In the genomic region with DNA sequence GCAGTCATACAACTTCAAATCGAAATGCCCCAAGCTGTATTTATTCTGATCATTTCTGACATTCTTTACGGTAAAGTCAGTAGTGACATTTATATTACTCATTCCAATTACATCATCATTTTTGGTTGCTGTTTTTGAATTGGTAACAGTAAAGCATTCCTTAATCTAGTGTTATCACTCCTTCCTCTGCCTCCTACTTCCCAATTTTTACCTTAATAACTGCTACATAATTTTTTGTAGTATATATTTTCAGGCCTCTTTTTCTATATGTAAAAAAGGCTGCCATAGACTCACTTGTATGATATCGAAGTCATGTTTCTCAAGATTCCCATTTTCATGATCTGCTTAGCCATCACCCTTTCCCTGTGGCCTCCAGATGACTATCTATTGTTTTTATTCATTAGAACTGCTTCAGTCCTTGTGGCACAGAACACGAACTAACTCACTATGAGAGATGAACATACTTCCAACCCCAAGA, we compare ENCODE assay signal across 9 cellular contexts.
DNase-seq lines count a peak whose midpoint lies in the region; ATAC-seq, FAIRE-seq and TF ChIP-seq lines count a peak whose summit lies in the region.
"Had no signal": no experiment of that assay in that cellular context is flagged by ENCODE, and none has a peak within 500 bp of the region (broad histone marks: within the 10 kb centered on the region; RNA-seq: fewer than 3 reads in every experiment).

No MANE protein-coding gene starts in this region.

- POLR2A ChIA-PET in A549 (lab: Yijun Ruan, JAX) (no interaction called here), HEK293 (lab: Yijun Ruan, JAX) (interaction anchor here (0.6 kb wide), 1 partner anchor 11 kb away, joined by 3 read pairs; no protein-coding TSS in a partner anchor)

- WGBS in A549 (ENCODE audit: missing lambda C conversion rate): 6% methylated on average over 4 of the region's 4 CpGs
- 61 to 73% (median 67%) methylated on average over 4 of the region's 4 CpGs for WGBS in ovary, 3 donors

- peak overlapping the region; percentile 94 for H3K4me2 ChIP-seq in A549

- H3K9me3 Mint-ChIP-seq in activated naive CD8-positive, alpha-beta T cell treated with anti-CD3 and anti-CD28 coated beads for 36 hours: no peaks in the 10 kb centered on the region

- peaks cover 52% of the 10 kb centered on the region for H3K4me1 Mint-ChIP-seq in activated naive CD8-positive, alpha-beta T cell treated with anti-CD3 and anti-CD28 coated beads for 36 hours

- no peaks in the 10 kb centered on the region for H3K27me3 Mint-ChIP-seq in activated naive CD8-positive, alpha-beta T cell treated with anti-CD3 and anti-CD28 coated beads for 36 hours

- DNase-seq in A549 (ENCODE audit: low read depth in 1 of 2, low spot score in 1 of 2) (peak in 1 of 2 experiments; percentile 57), kidney tubule cell (ENCODE audit: low spot score) (peak; percentile 90), ovary (no peak), GF-D8 (lab: John Stamatoyannopoulos, UW) (no peak), substantia nigra (lab: John Stamatoyannopoulos, UW) (no peak), activated gamma-delta T cell (lab: John Stamatoyannopoulos, UW) (no peak)
- no peak for DNase-seq in activated naive CD8-positive, alpha-beta T cell treated with anti-CD3 and anti-CD28 coated beads for 36 hours

- intact Hi-C loops in ovary (cut with DNase I): loop anchor here in 1 of 4 donors (10.0 kb wide), 1 partner anchor 137 kb away; no protein-coding TSS in a partner anchor

- no peak for TF ChIP-seq POLR2A in A549 (IDR thresholded peaks at IDR 0.05; ENCODE audit: low read length)
- no peak for TF ChIP-seq POLR2A in ovary (IDR thresholded peaks at IDR 0.05)

- peak overlapping the region; percentile 32 for H3K27ac Mint-ChIP-seq in activated naive CD8-positive, alpha-beta T cell treated with anti-CD3 and anti-CD28 coated beads for 36 hours

- H3K4me1 ChIP-seq in A549 (peaks cover 65% of the 10 kb centered on the region), HEK293 (ENCODE audit: control insufficient read depth, insufficient read depth, low read length) (peaks cover 15% of the 10 kb centered on the region; the same call in 1 of the 2 replicates), ovary (ENCODE audit: insufficient read depth) (peaks cover 3% of the 10 kb centered on the region)

- ATAC-seq in A549: peak; percentile 59 to 62; a peak in 3 of 6 replicates

- H3K27ac ChIP-seq in A549 (peak overlapping the region; percentile 93 to 100), HEK293 (ENCODE audit: extremely low read depth, low read depth, low read length) (no peak overlapping the region), ovary (no peak overlapping the region), substantia nigra (ENCODE audit: low read depth, low read length, poor library complexity, severe bottlenecking) (no peak overlapping the region)
- H3K27ac ChIP-seq: cardiac muscle cell had no signal

- H3K36me3 Mint-ChIP-seq in activated naive CD8-positive, alpha-beta T cell treated with anti-CD3 and anti-CD28 coated beads for 36 hours: peaks cover 27% of the 10 kb centered on the region

- no peak for TF ChIP-seq RAD21 in A549 (conservative IDR thresholded peaks at IDR 0.05 in 1 of 2, IDR thresholded peaks at IDR 0.05 in 1 of 2)

- H3K36me3 ChIP-seq in HEK293 (ENCODE audit: control insufficient read depth in 2 of 2, insufficient read depth in 1 of 2, low read length in 2 of 2) (peaks cover 7 to 20% of the 10 kb centered on the region in 2 experiments), ovary (no peaks in the 10 kb centered on the region)
- H3K36me3 ChIP-seq: cardiac muscle cell had no signal

- CTCF ChIA-PET in A549 (lab: Yijun Ruan, JAX) (interaction anchor here (0.7 to 5.4 kb wide), 2 partner anchors 48 to 136 kb away, joined by 3 to 24 read pairs; no protein-coding TSS in a partner anchor), HEK293 (lab: Yijun Ruan, JAX) (interaction anchor here (0.6 to 2.9 kb wide), 6 partner anchors 25 to 469 kb away, joined by 3 to 13 read pairs (median 4); no protein-coding TSS in a partner anchor)

- FAIRE-seq in A549 (lab: Jason Lieb, UNC): no peak

- peak in 1 of 2 experiments; percentile 21; a peak in 1 of 5 replicates for TF ChIP-seq EP300 in A549 (IDR thresholded peaks at IDR 0.05)
- TF ChIP-seq EP300 in ovary (IDR thresholded peaks at IDR 0.05): no peak

- peaks cover 5% of the 10 kb centered on the region for H3K27me3 ChIP-seq in ovary

- H3K9me3 ChIP-seq in A549: no peaks in the 10 kb centered on the region
- no peaks in the 10 kb centered on the region for H3K9me3 ChIP-seq in HEK293 (ENCODE audit: control insufficient read depth, insufficient read depth, low read depth, low read length)
- H3K9me3 ChIP-seq in ovary: no peaks in the 10 kb centered on the region

- TF ChIP-seq CTCF in A549 (IDR thresholded peaks at IDR 0.05): no peak
- TF ChIP-seq CTCF in HEK293 (tag by site-specific recombination; IDR thresholded peaks at IDR 0.05): no peak
- no peak for TF ChIP-seq CTCF in ovary (IDR thresholded peaks at IDR 0.05)

- no peak overlapping the region for H3K4me3 Mint-ChIP-seq in activated naive CD8-positive, alpha-beta T cell treated with anti-CD3 and anti-CD28 coated beads for 36 hours

- H3K4me3 ChIP-seq in A549: 0 out of 3 replicates have a peak overlapping the region, but pooled peaks have one; percentile 11
- peak overlapping the region; percentile 15 for H3K4me3 ChIP-seq in HEK293 (ENCODE audit: low read depth, low read length)
- no peak overlapping the region for H3K4me3 ChIP-seq in ovary
- H3K4me3 ChIP-seq: cardiac muscle cell had no signal

TF ChIP-seq in A549, 52 proteins besides CTCF, POLR2A, EP300 and RAD21 (continues in another document):
- TF ChIP-seq, protein P1, sequence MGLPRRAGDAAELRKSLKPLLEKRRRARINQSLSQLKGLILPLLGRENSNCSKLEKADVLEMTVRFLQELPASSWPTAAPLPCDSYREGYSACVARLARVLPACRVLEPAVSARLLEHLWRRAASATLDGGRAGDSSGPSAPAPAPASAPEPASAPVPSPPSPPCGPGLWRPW (IDR thresholded peaks at IDR 0.05): no peak
- TF ChIP-seq GATA3 (IDR thresholded peaks at IDR 0.05; ENCODE audit: borderline replicate concordance) (peak; percentile 78; the same call in 1 of the 2 replicates), KDM5A (IDR thresholded peaks at IDR 0.05) (no peak), HDAC2 (IDR thresholded peaks at IDR 0.05) (no peak), ZFP36 (IDR thresholded peaks at IDR 0.05; ENCODE audit: borderline replicate concordance, partially characterized antibody) (no peak), EHF (CRISPR knock-in tag; IDR thresholded peaks at IDR 0.05) (no peak), FOSL2 (IDR thresholded peaks at IDR 0.05) (peak; percentile 84), FOSL2 (CRISPR knock-in tag; IDR thresholded peaks at IDR 0.05) (peak; percentile 90), CEBPB (IDR thresholded peaks at IDR 0.05) (peak in 1 of 2 experiments; percentile 73; a peak in 2 of 4 replicates), TFCP2L1 (CRISPR knock-in tag; IDR thresholded peaks at IDR 0.05) (no peak), MAFK (IDR thresholded peaks at IDR 0.05; ENCODE audit: partially characterized antibody) (no peak), HOXB13 (CRISPR knock-in tag; IDR thresholded peaks at IDR 0.05; ENCODE audit: low read depth) (no peak), BHLHE40 (IDR thresholded peaks at IDR 0.05; ENCODE audit: low read depth, low read length) (no peak), RARB (CRISPR knock-in tag; IDR thresholded peaks at IDR 0.05) (no peak)
- TF ChIP-seq, protein P2, sequence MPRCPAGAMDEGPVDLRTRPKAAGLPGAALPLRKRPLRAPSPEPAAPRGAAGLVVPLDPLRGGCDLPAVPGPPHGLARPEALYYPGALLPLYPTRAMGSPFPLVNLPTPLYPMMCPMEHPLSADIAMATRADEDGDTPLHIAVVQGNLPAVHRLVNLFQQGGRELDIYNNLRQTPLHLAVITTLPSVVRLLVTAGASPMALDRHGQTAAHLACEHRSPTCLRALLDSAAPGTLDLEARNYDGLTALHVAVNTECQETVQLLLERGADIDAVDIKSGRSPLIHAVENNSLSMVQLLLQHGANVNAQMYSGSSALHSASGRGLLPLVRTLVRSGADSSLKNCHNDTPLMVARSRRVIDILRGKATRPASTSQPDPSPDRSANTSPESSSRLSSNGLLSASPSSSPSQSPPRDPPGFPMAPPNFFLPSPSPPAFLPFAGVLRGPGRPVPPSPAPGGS (IDR thresholded peaks at IDR 0.05): no peak

TF ChIP-seq in HEK293, 187 proteins besides CTCF, POLR2A, EP300 and RAD21 (continues in another document):
- TF ChIP-seq, protein P3, sequence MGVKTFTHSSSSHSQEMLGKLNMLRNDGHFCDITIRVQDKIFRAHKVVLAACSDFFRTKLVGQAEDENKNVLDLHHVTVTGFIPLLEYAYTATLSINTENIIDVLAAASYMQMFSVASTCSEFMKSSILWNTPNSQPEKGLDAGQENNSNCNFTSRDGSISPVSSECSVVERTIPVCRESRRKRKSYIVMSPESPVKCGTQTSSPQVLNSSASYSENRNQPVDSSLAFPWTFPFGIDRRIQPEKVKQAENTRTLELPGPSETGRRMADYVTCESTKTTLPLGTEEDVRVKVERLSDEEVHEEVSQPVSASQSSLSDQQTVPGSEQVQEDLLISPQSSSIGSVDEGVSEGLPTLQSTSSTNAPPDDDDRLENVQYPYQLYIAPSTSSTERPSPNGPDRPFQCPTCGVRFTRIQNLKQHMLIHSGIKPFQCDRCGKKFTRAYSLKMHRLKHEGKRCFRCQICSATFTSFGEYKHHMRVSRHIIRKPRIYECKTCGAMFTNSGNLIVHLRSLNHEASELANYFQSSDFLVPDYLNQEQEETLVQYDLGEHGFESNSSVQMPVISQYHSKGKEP (tag by site-specific recombination; IDR thresholded peaks at IDR 0.05): no peak
- TF ChIP-seq ZNF670 (tag by site-specific recombination; IDR thresholded peaks at IDR 0.05; ENCODE audit: low read depth) (no peak), ZNF335 (tag by site-specific recombination; conservative IDR thresholded peaks at IDR 0.05) (no peak), ZNF610 (tag by site-specific recombination; IDR thresholded peaks at IDR 0.05; ENCODE audit: borderline replicate concordance) (no peak), ZSCAN16 (tag by site-specific recombination; IDR thresholded peaks at IDR 0.05) (no peak), ZNF398 (tag by site-specific recombination; IDR thresholded peaks at IDR 0.05) (no peak)

Comparison
In these comparisons a context has a peak if more than half of its experiments do, and no peak if none do; other contexts are left out.
1. H3K27ac ChIP-seq: peak in A549 (2 of 2); none in HEK293 (single experiment), ovary (0 of 2) and substantia nigra (single experiment).